10 cellular contexts compared by ENCODE assay signal in the genomic region with DNA sequence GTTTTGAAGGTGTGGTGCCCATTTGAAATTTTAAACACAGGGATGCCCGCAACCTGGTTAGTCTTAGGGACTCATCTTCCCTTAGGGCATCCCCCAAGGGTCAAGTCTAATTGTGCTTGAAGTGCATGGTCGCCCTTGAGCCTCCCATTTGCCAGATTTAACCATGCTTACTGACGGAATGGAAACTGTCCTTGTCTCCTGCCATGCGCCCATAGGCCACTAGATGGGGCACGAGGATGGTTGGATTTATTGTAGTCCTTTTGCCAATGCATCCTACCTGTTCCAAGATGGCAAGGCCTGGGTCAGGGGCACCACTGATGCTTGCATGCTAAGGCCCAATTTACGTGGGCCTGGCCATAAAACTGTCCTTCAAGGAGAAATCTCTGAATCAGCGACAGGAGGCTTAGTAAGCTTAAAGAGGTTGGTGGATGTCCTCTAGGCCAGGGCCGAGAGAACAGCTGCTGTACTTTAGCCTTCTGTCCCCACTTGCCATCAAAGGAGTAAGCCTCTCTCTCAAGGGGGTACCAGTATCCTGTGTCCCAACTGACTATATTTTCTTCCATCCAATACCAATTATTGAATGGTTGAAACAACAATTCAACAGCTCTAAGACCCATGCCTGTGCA.
DNase-seq lines count a peak whose midpoint lies in the region; ATAC-seq and TF ChIP-seq lines count a peak whose summit lies in the region.
"Had no signal": no experiment of that assay in that cellular context is flagged by ENCODE, and none has a peak within 500 bp of the region (broad histone marks: within the 10 kb centered on the region; RNA-seq: fewer than 3 reads in every experiment).

No MANE protein-coding gene starts in this region.

- H3K27me3 ChIP-seq in gastroesophageal sphincter (no peaks in the 10 kb centered on the region), psoas muscle (ENCODE audit: insufficient read depth in 3 of 3, low read length in 2 of 3) (no peaks in the 10 kb centered on the region)

- H3K36me3 ChIP-seq in gastroesophageal sphincter, result no peaks in the 10 kb centered on the region
- H3K36me3 ChIP-seq in psoas muscle (ENCODE audit: insufficient read depth in 1 of 2, low read depth in 1 of 2), result no peaks in the 10 kb centered on the region

- intact Hi-C loops in psoas muscle (cut with DNase I), result no loop called here

- TF ChIP-seq POLR2A in gastroesophageal sphincter (IDR thresholded peaks at IDR 0.05), result no peak

- peak; percentile 27 for DNase-seq in AG10803 (ENCODE audit: low read depth)
- DNase-seq in HFF-Myc (ENCODE audit: extremely low read depth, low read depth), result peak; percentile 37
- peak; percentile 42 for DNase-seq in LoVo (ENCODE audit: low spot score)
- peak; percentile 46 for DNase-seq in UCSD-AML1 (lab: John Stamatoyannopoulos, UW; ENCODE audit: unreplicated experiment)
- peak in 1 of 2 donors; percentile 29 for DNase-seq in psoas muscle
- no peak for DNase-seq in cerebellar nuclear complex (lab: John Stamatoyannopoulos, UW)

- no peak for TF ChIP-seq EP300 in gastroesophageal sphincter (IDR thresholded peaks at IDR 0.05)

- 50 to 73% methylated on average over 3 to 8 of the region's 8 CpGs for WGBS in gastroesophageal sphincter (ENCODE audit: low coverage in 1 of 2), 2 donors
- 46 to 53% (median 53%) methylated on average over 8 of the region's 8 CpGs for WGBS in psoas muscle, 3 donors

- peak; percentile 90 for TF ChIP-seq CTCF in AG10803 (conservative IDR thresholded peaks at IDR 0.05; ENCODE audit: low read length)
- TF ChIP-seq CTCF in GM12874 (IDR thresholded peaks at IDR 0.05; ENCODE audit: insufficient read depth, low read depth, low read length), result peak; percentile 84
- peak; percentile 87 for TF ChIP-seq CTCF in HFF-Myc (IDR thresholded peaks at IDR 0.05; ENCODE audit: low read depth, low read length, missing control alignments)
- TF ChIP-seq CTCF in gastroesophageal sphincter (IDR thresholded peaks at IDR 0.05), result peak; percentile 34 to 73 (median 41)
- peak; percentile 62 for TF ChIP-seq CTCF in psoas muscle (IDR thresholded peaks at IDR 0.05)

- H3K27ac ChIP-seq in gastroesophageal sphincter, result no peak overlapping the region
- H3K27ac ChIP-seq in psoas muscle, result no peak overlapping the region

- no peaks in the 10 kb centered on the region for H3K4me1 ChIP-seq in gastroesophageal sphincter
- H3K4me1 ChIP-seq in psoas muscle, result no peaks in the 10 kb centered on the region

- no peaks in the 10 kb centered on the region for H3K9me3 ChIP-seq in gastroesophageal sphincter
- no peaks in the 10 kb centered on the region for H3K9me3 ChIP-seq in psoas muscle

- no peak overlapping the region for H3K4me3 ChIP-seq in AG10803 (ENCODE audit: low read length)
- H3K4me3 ChIP-seq in HFF-Myc (replicated peaks; ENCODE audit: low read depth, low read length), result no peak overlapping the region
- H3K4me3 ChIP-seq in gastroesophageal sphincter, result no peak overlapping the region
- H3K4me3 ChIP-seq in psoas muscle, result no peak overlapping the region

- ATAC-seq in gastroesophageal sphincter, result no peak
- no peak for ATAC-seq in psoas muscle
- ATAC-seq: naive thymus-derived CD4-positive, alpha-beta T cell; T-cell had no signal

Comparison
In these comparisons a context has a peak if more than half of its experiments do, and no peak if none do; other contexts are left out.
1. DNase-seq: peak in AG10803 (single experiment), HFF-Myc (single experiment), LoVo (single experiment) and UCSD-AML1 (single experiment); none in cerebellar nuclear complex (0 of 2).
2. Peak in every context shown above with its lines, with median percentiles within 50 percentile points of each other: CTCF ChIP-seq.